Comparison of ENCODE assay signal across 18 cellular contexts in genomic region chr19:3105641-3106508, GRCh38. TPM values are rescaled to one million over a fixed set of nuclear protein-coding genes. Genes with fewer than 3 reads are reported as not detected.
DNase-seq lines count a peak whose midpoint lies in the region; ATAC-seq, FAIRE-seq and TF ChIP-seq lines count a peak whose summit lies in the region.
"Had no signal": no experiment of that assay in that cellular context is flagged by ENCODE, and none has a peak within 500 bp of the region (broad histone marks: within the 10 kb centered on the region; RNA-seq: fewer than 3 reads in every experiment).

No MANE protein-coding gene starts in this region.

- peaks cover 8% of the 10 kb centered on the region; the same call in 1 of the 2 replicates for H3K79me1 ChIP-seq in H1 (ENCODE audit: low read depth, low read length)
- H3K79me1 ChIP-seq in mesenchymal stem cell (replicated peaks; ENCODE audit: low read length, poor library complexity, severe bottlenecking): peaks cover 22% of the 10 kb centered on the region

- no peak overlapping the region for H3K27ac ChIP-seq in CD8-positive, alpha-beta T cell (ENCODE audit: low read depth, low read length)
- H3K27ac ChIP-seq in H1 (ENCODE audit: low read depth, low read length): no peak overlapping the region
- H3K27ac ChIP-seq in mesenchymal stem cell (ENCODE audit: low read length, poor library complexity, severe bottlenecking): no peak overlapping the region
- peak overlapping the region; percentile 21 to 88 (median 49) for H3K27ac ChIP-seq in thyroid gland
- H3K27ac ChIP-seq: SK-N-MC had no signal

- H3K4me3 Mint-ChIP-seq in CD8-positive, alpha-beta T cell: no peak overlapping the region
- H3K4me3 Mint-ChIP-seq: CD8-positive, alpha-beta memory T cell had no signal

- H4K20me1 ChIP-seq in H1 (replicated peaks in 1 of 2; ENCODE audit: control insufficient read depth in 1 of 2, insufficient read depth in 2 of 2, low read length in 2 of 2): peaks cover 7 to 25% of the 10 kb centered on the region in 2 experiments

- FAIRE-seq in H1 (lab: Jason Lieb, UNC): no peak

- CTCF ChIA-PET in CD8-positive, alpha-beta T cell (lab: Charles Lee): interaction anchor here (0.6 to 12.5 kb wide), 12 partner anchors 9 to 1793 kb away, joined by 3 to 229 read pairs (median 26); no protein-coding TSS in a partner anchor
- CTCF ChIA-PET in H1 (lab: Charles Lee; ENCODE audit: partially characterized antibody): interaction anchor here (0.7 to 20.0 kb wide), 15 partner anchors 9 to 457 kb away, joined by 3 to 339 read pairs (median 5); no protein-coding TSS in a partner anchor

- no peak for TF ChIP-seq CTCF in CD8-positive, alpha-beta T cell (IDR thresholded peaks at IDR 0.05)
- TF ChIP-seq CTCF in H1 (IDR thresholded peaks at IDR 0.05; ENCODE audit: control extremely low read depth in 1 of 3, insufficient read depth in 1 of 3, low read depth in 1 of 3, low read length in 3 of 3): no peak
- TF ChIP-seq CTCF in thyroid gland (IDR thresholded peaks at IDR 0.05): no peak

- no peak overlapping the region for H2AFZ ChIP-seq in H1 (ENCODE audit: low read length)
- H2AFZ ChIP-seq in mesenchymal stem cell (ENCODE audit: low read depth, low read length): no peak overlapping the region

- H3K23ac ChIP-seq in H1 (ENCODE audit: insufficient read length) (no peak overlapping the region), mesenchymal stem cell (ENCODE audit: low read length in 2 of 2) (no peak overlapping the region)

- TF ChIP-seq RAD21 in H1 (IDR thresholded peaks at IDR 0.05 in 1 of 2, conservative IDR thresholded peaks at IDR 0.05 in 1 of 2; ENCODE audit: low read depth in 2 of 2, low read length in 2 of 2): no peak

- H3K36me3 ChIP-seq in CD8-positive, alpha-beta T cell (ENCODE audit: insufficient read depth, low read length): no peaks in the 10 kb centered on the region
- H3K36me3 ChIP-seq in H1 (ENCODE audit: control insufficient read depth in 2 of 4, insufficient read depth in 4 of 4, low read length in 3 of 4) (no peaks in the 10 kb centered on the region), mesenchymal stem cell (ENCODE audit: control insufficient read depth in 1 of 2, insufficient read depth in 2 of 2, low read depth in 1 of 2, low read length in 2 of 2) (peaks cover 0 to 31% of the 10 kb centered on the region in 2 experiments), thyroid gland (no peaks in the 10 kb centered on the region)

- no peaks in the 10 kb centered on the region for H3K23me2 ChIP-seq in H1 (ENCODE audit: low read depth, low read length)

- H3K18ac ChIP-seq in H1 (ENCODE audit: extremely low read depth, low read length) (no peak overlapping the region), mesenchymal stem cell (ENCODE audit: low read depth in 1 of 2, low read length in 2 of 2) (no peak overlapping the region)

- H2BK5ac ChIP-seq in H1 (ENCODE audit: low read depth, low read length) (no peak overlapping the region), mesenchymal stem cell (ENCODE audit: low read depth, low read length, poor library complexity, severe bottlenecking) (no peak overlapping the region)

- TF ChIP-seq POLR2A in H1 (IDR thresholded peaks at IDR 0.05; ENCODE audit: control extremely low read depth in 1 of 2, low read depth in 2 of 2, low read length in 2 of 2) (no peak), thyroid gland (IDR thresholded peaks at IDR 0.05) (no peak)

- H3K9ac ChIP-seq in H1 (replicated peaks in 1 of 4; ENCODE audit: extremely low read depth in 1 of 4, low read depth in 3 of 4, low read length in 3 of 4) (no peak overlapping the region), mesenchymal stem cell (ENCODE audit: low read length) (no peak overlapping the region)

- peaks cover 10% of the 10 kb centered on the region for H3K4me1 Mint-ChIP-seq in CD8-positive, alpha-beta T cell (ENCODE audit: low read depth)

- H3K27me3 Mint-ChIP-seq in CD8-positive, alpha-beta T cell (ENCODE audit: low read depth): peaks cover 2% of the 10 kb centered on the region

- WGBS in H1 (ENCODE audit: extremely low coverage in 1 of 2, insufficient coverage in 1 of 2, insufficient read length in 1 of 2, insufficient replicate concordance in 2 of 2, low coverage in 1 of 2, low lambda C conversion rate in 2 of 2, missing lambda C conversion rate in 1 of 2), 2 experiments: 91% methylated on average over 31 of the region's 33 CpGs; no CpG with 5 or more reads in 1 of the 2 experiments
- WGBS in mesenchymal stem cell: 96% methylated on average over 33 of the region's 33 CpGs
- WGBS in thyroid gland, 2 donors: 62 to 63% methylated on average over 14 to 26 of the region's 33 CpGs

- H3K4me2 ChIP-seq in H1 (ENCODE audit: insufficient read depth in 1 of 2, low read depth in 2 of 2, low read length in 2 of 2): no peak overlapping the region
- H3K4me2 ChIP-seq in mesenchymal stem cell (ENCODE audit: low read length, poor library complexity, severe bottlenecking): no peak overlapping the region

- peaks cover 0 to 59% of the 10 kb centered on the region in 2 experiments; a peak in 3 of 4 replicates for H3K79me2 ChIP-seq in H1 (ENCODE audit: control insufficient read depth in 1 of 2, insufficient read depth in 2 of 2, low read length in 2 of 2)

- no peak for DNase-seq in CD8-positive, alpha-beta T cell
- no peak for DNase-seq in H1 (ENCODE audit: low read depth in 1 of 2, low spot score in 2 of 2)
- DNase-seq in mesenchymal stem cell: no peak
- peak; percentile 36 to 51 for DNase-seq in thyroid gland
- no peak for DNase-seq in activated naive CD4-positive, alpha-beta T cell treated with anti-CD3 and anti-CD28 coated beads, Interleukin-2, amount 50 U/mL, for 16 hours
- DNase-seq: BE2C; CD8-positive, alpha-beta memory T cell; DMS53; NCI-H1092 treated with DMSO at 0.1 percent for 48 hours; NCI-H2107; NCI-H510A treated with DMSO at 0.1 percent for 48 hours; NCI-H774; OCI-M1; SHP77 had no signal

- H2BK120ac ChIP-seq in H1 (replicated peaks; ENCODE audit: low read depth, low read length): no peak overlapping the region
- H2BK120ac ChIP-seq in mesenchymal stem cell (ENCODE audit: low read depth, low read length): no peak overlapping the region

- no peak overlapping the region for H3K4me3 ChIP-seq in CD8-positive, alpha-beta T cell (ENCODE audit: low read depth, low read length)
- no peak overlapping the region for H3K4me3 ChIP-seq in H1 (ENCODE audit: extremely low read depth in 1 of 4, insufficient read depth in 2 of 4, low read depth in 3 of 4, low read length in 4 of 4)
- no peak overlapping the region for H3K4me3 ChIP-seq in mesenchymal stem cell (ENCODE audit: insufficient read depth in 1 of 2, low read depth in 1 of 2, low read length in 2 of 2)
- no peak overlapping the region for H3K4me3 ChIP-seq in thyroid gland (replicated peaks in 1 of 3)
- H3K4me3 ChIP-seq: SK-N-MC had no signal

- H2BK15ac ChIP-seq in H1 (ENCODE audit: low read length) (no peak overlapping the region), mesenchymal stem cell (ENCODE audit: low read depth, poor library complexity, severe bottlenecking) (peak overlapping the region; percentile 62)

- ATAC-seq in CD8-positive, alpha-beta T cell: no peak
- no peak for ATAC-seq in HG02840 (IDR thresholded peaks at IDR 0.05; ENCODE audit: low FRiP score, unreplicated experiment)
- no peak for ATAC-seq in GM18502 (IDR thresholded peaks at IDR 0.05; ENCODE audit: poor library complexity, unreplicated experiment)
- ATAC-seq: HCT116 had no signal

- H3K56ac ChIP-seq in H1 (replicated peaks; ENCODE audit: insufficient read length, low read depth, low read length): no peak overlapping the region

- intact Hi-C loops in CD8-positive, alpha-beta T cell (cut with DNase I, micrococcal nuclease): loop anchor here in 1 of 2 experiments (10.0 kb wide), 1 partner anchor 461 kb away; no protein-coding TSS in a partner anchor
- intact Hi-C loops in thyroid gland (cut with DNase I): loop anchor here (2.0 to 5.0 kb wide), 3 partner anchors 31 to 154 kb away; no protein-coding TSS in a partner anchor

- no peaks in the 10 kb centered on the region for H3K36me3 Mint-ChIP-seq in CD8-positive, alpha-beta T cell
- H3K36me3 Mint-ChIP-seq: CD8-positive, alpha-beta memory T cell had no signal

- H4K5ac ChIP-seq in H1 (ENCODE audit: insufficient read length, low read depth, low read length): no peak overlapping the region

- H3K9me3 Mint-ChIP-seq in CD8-positive, alpha-beta T cell: no peaks in the 10 kb centered on the region
- H3K9me3 Mint-ChIP-seq: CD8-positive, alpha-beta memory T cell had no signal

- POLR2A ChIA-PET in CD8-positive, alpha-beta T cell (lab: Charles Lee): no interaction called here
- POLR2A ChIA-PET in H1 (lab: Charles Lee; ENCODE audit: partially characterized antibody): interaction anchor here (1.2 kb wide), 1 partner anchor 8 kb away, joined by 3 read pairs; no protein-coding TSS in a partner anchor

- H2BK20ac ChIP-seq in H1 (ENCODE audit: low read length): no peak overlapping the region

- peaks cover 8% of the 10 kb centered on the region for H3K4me1 ChIP-seq in CD8-positive, alpha-beta T cell (ENCODE audit: insufficient read depth, low read length)
- peaks cover 0 to 4% (median 2%) of the 10 kb centered on the region in 4 experiments; a peak in 5 of 7 replicates for H3K4me1 ChIP-seq in H1 (replicated peaks in 1 of 4; ENCODE audit: control insufficient read depth in 3 of 4, insufficient read depth in 4 of 4, low read length in 3 of 4)
- H3K4me1 ChIP-seq in mesenchymal stem cell (ENCODE audit: control insufficient read depth, insufficient read depth, low read depth, low read length): peaks cover 44% of the 10 kb centered on the region
- H3K4me1 ChIP-seq in thyroid gland: peaks cover 39 to 56% of the 10 kb centered on the region in 2 donors

- no peak for TF ChIP-seq EP300 in H1 (IDR thresholded peaks at IDR 0.05; ENCODE audit: borderline replicate concordance in 1 of 2, low read depth in 2 of 2, low read length in 2 of 2)

- no peak overlapping the region for H3K14ac ChIP-seq in H1 (ENCODE audit: insufficient read length)
- H3K14ac ChIP-seq in mesenchymal stem cell (ENCODE audit: low read length in 2 of 2): no peak overlapping the region

- no peaks in the 10 kb centered on the region for H3K9me3 ChIP-seq in CD8-positive, alpha-beta T cell (ENCODE audit: low read length)
- H3K9me3 ChIP-seq in H1 (ENCODE audit: insufficient read depth in 2 of 2, low read depth in 1 of 2, low read length in 1 of 2): no peaks in the 10 kb centered on the region
- H3K9me3 ChIP-seq in mesenchymal stem cell (ENCODE audit: control insufficient read depth, low read length): no peaks in the 10 kb centered on the region
- H3K9me3 ChIP-seq in thyroid gland: no peaks in the 10 kb centered on the region
- H3K9me3 ChIP-seq: BE2C had no signal

- H4K8ac ChIP-seq in H1 (ENCODE audit: extremely low read depth, insufficient read depth, low read length): no peak overlapping the region
- H4K8ac ChIP-seq in mesenchymal stem cell (ENCODE audit: low read length): no peak overlapping the region

- H2AK5ac ChIP-seq in H1 (ENCODE audit: low read depth, low read length): no peak overlapping the region
- H2AK5ac ChIP-seq in mesenchymal stem cell (ENCODE audit: low read length, severe bottlenecking): no peak overlapping the region

- H3K4ac ChIP-seq in H1 (replicated peaks; ENCODE audit: insufficient read length, low read depth, low read length): peak overlapping the region; percentile 53
- H3K4ac ChIP-seq in mesenchymal stem cell (ENCODE audit: low read depth in 1 of 2, low read length in 2 of 2): no peak overlapping the region

- H3K27me3 ChIP-seq in CD8-positive, alpha-beta T cell (ENCODE audit: insufficient read depth, low read length): no peaks in the 10 kb centered on the region
- no peaks in the 10 kb centered on the region for H3K27me3 ChIP-seq in H1 (replicated peaks in 1 of 4; ENCODE audit: control insufficient read depth in 3 of 4, extremely low read depth in 1 of 4, insufficient read depth in 3 of 4, low read length in 3 of 4)
- H3K27me3 ChIP-seq in mesenchymal stem cell (ENCODE audit: control insufficient read depth in 1 of 2, insufficient read depth in 1 of 2, low read length in 2 of 2): no peaks in the 10 kb centered on the region
- H3K27me3 ChIP-seq in thyroid gland: no peaks in the 10 kb centered on the region
- H3K27me3 ChIP-seq: BE2C had no signal

- no peak overlapping the region for H2BK12ac ChIP-seq in H1 (ENCODE audit: low read depth, low read length)
- no peak overlapping the region for H2BK12ac ChIP-seq in mesenchymal stem cell (ENCODE audit: low read length in 2 of 2)

- H4K91ac ChIP-seq in H1 (replicated peaks; ENCODE audit: insufficient read length, low read length): no peak overlapping the region
- no peak overlapping the region for H4K91ac ChIP-seq in mesenchymal stem cell (ENCODE audit: low read length)

- peak overlapping the region; percentile 18 for H3K27ac Mint-ChIP-seq in CD8-positive, alpha-beta T cell

RNA-seq across cellular contexts. Expression of gene GNA11, which starts 11.7 kb away (rescaled TPM):
- 1 to 10 TPM; 2.3 to 2.6 TPM for total RNA-seq in CD8-positive, alpha-beta T cell
- total RNA-seq in H1 (2021; fragmentation: NEBNext Ultra II Directional; extraction: Animal tissue kit (Norgen Biotek cat#: 25700)): 19.9 and 21.1 TPM in 2 replicates
- 6.2 and 13.6 TPM in 2 replicates for polyA plus RNA-seq in H1 (2011; rRNA removed)
- 10.8 TPM for polyA plus RNA-seq in H1 (2011; cell fraction: cytosol; rRNA removed)
- 19.0 TPM for polyA plus RNA-seq in H1 (2011; cell fraction: nucleus; rRNA removed)
- polyA plus RNA-seq in H1 (2012, experiment 1 of 2): 13.5 to 20.6 TPM (median 17.0 TPM) in 4 replicates
- polyA plus RNA-seq in H1 (2012, experiment 2 of 2): 13.5 TPM
- 18.3 TPM for polyA plus RNA-seq in H1 (2013, experiment 1 of 2)
- polyA plus RNA-seq in H1 (2013, experiment 2 of 2): 17.5 TPM
- 4.9 and 7.8 TPM in 2 replicates for polyA minus RNA-seq in H1 (2011; rRNA and poly(A)+ RNA removed)
- 10.4 TPM for polyA minus RNA-seq in H1 (2011; cell fraction: cytosol; rRNA and poly(A)+ RNA removed)
- polyA minus RNA-seq in H1 (2011; cell fraction: nucleus; rRNA and poly(A)+ RNA removed): 6.6 TPM
- 49.8 TPM for polyA plus RNA-seq in mesenchymal stem cell (2013, experiment 1 of 2)
- 49.0 TPM for polyA plus RNA-seq in mesenchymal stem cell (2013, experiment 2 of 2)
- total RNA-seq in thyroid gland: 10 to 100 TPM; 49.9 to 69.6 (median 63.8) TPM

RNA-seq across cellular contexts. Expression of gene GNA15, which starts 30.0 kb away (rescaled TPM):
- total RNA-seq in CD8-positive, alpha-beta T cell: 1 to 10 TPM; 6.2 to 6.7 TPM
- 0.25 and 0.26 TPM in 2 replicates for total RNA-seq in H1 (2021; fragmentation: NEBNext Ultra II Directional; extraction: Animal tissue kit (Norgen Biotek cat#: 25700))
- polyA plus RNA-seq in H1 (2011; rRNA removed): 0.36 and 0.45 TPM in 2 replicates
- 0.61 TPM for polyA plus RNA-seq in H1 (2011; cell fraction: cytosol; rRNA removed)
- 0.16 TPM for polyA plus RNA-seq in H1 (2011; cell fraction: nucleus; rRNA removed)
- polyA plus RNA-seq in H1 (2012, experiment 1 of 2): 0.13 to 0.46 TPM (median 0.29 TPM) in 3 of 4 replicates, not detected in the other
- 0.14 TPM for polyA plus RNA-seq in H1 (2012, experiment 2 of 2)
- polyA plus RNA-seq in H1 (2013, experiment 1 of 2): 0.36 TPM
- polyA plus RNA-seq in H1 (2013, experiment 2 of 2): 0.40 TPM
- polyA minus RNA-seq in H1 (2011; rRNA and poly(A)+ RNA removed): 0.07 and 0.13 TPM in 2 replicates
- polyA minus RNA-seq in H1 (2011; cell fraction: cytosol; rRNA and poly(A)+ RNA removed): not detected
- polyA minus RNA-seq in H1 (2011; cell fraction: nucleus; rRNA and poly(A)+ RNA removed): not detected
- 0.03 TPM for polyA plus RNA-seq in mesenchymal stem cell (2013, experiment 1 of 2)
- polyA plus RNA-seq in mesenchymal stem cell (2013, experiment 2 of 2): 0.03 TPM
- 1 to 10 TPM in 3 of 4 donors, under 1 TPM in 1; 0.88 to 4.6 (median 2.1) TPM for total RNA-seq in thyroid gland

RNA-seq across cellular contexts. Expression of gene TLE5, which starts 43.6 kb away (rescaled TPM):
- total RNA-seq in CD8-positive, alpha-beta T cell: 100 to 1,000 TPM; 637 to 677 TPM
- total RNA-seq in H1 (2021; fragmentation: NEBNext Ultra II Directional; extraction: Animal tissue kit (Norgen Biotek cat#: 25700)): 187 and 197 TPM in 2 replicates
- 285 and 392 TPM in 2 replicates for polyA plus RNA-seq in H1 (2011; rRNA removed)
- 228 TPM for polyA plus RNA-seq in H1 (2011; cell fraction: cytosol; rRNA removed)
- polyA plus RNA-seq in H1 (2011; cell fraction: nucleus; rRNA removed): 492 TPM
- polyA plus RNA-seq in H1 (2012, experiment 1 of 2): 186 to 340 TPM (median 248 TPM) in 4 replicates
- 326 TPM for polyA plus RNA-seq in H1 (2012, experiment 2 of 2)
- 164 TPM for polyA plus RNA-seq in H1 (2013, experiment 1 of 2)
- 162 TPM for polyA plus RNA-seq in H1 (2013, experiment 2 of 2)
- 155 and 179 TPM in 2 replicates for polyA minus RNA-seq in H1 (2011; rRNA and poly(A)+ RNA removed)
- 203 TPM for polyA minus RNA-seq in H1 (2011; cell fraction: cytosol; rRNA and poly(A)+ RNA removed)
- polyA minus RNA-seq in H1 (2011; cell fraction: nucleus; rRNA and poly(A)+ RNA removed): 91.6 TPM
- polyA plus RNA-seq in mesenchymal stem cell (2013, experiment 1 of 2): 329 TPM
- polyA plus RNA-seq in mesenchymal stem cell (2013, experiment 2 of 2): 321 TPM
- total RNA-seq in thyroid gland: 100 to 1,000 TPM; 398 to 892 (median 498) TPM

Comparison
In these comparisons a context has a peak if more than half of its experiments do, and no peak if none do; other contexts are left out.
1. DNase-seq: peak in thyroid gland (2 of 2); none in CD8-positive, alpha-beta T cell (0 of 7), H1 (0 of 2), mesenchymal stem cell (single experiment) and activated naive CD4-positive, alpha-beta T cell treated with anti-CD3 and anti-CD28 coated beads, Interleukin-2, amount 50 U/mL, for 16 hours (single experiment).
2. H3K27ac ChIP-seq: peak in thyroid gland (3 of 3); none in CD8-positive, alpha-beta T cell (single experiment), H1 (single experiment) and mesenchymal stem cell (single experiment).